9 cellular contexts compared by ENCODE assay signal in genomic region chr10:74008212-74008731, GRCh38. TPM values are rescaled to one million over a fixed set of nuclear protein-coding genes. Genes with fewer than 3 reads are reported as not detected.
DNase-seq lines count a peak whose midpoint lies in the region; ATAC-seq and TF ChIP-seq lines count a peak whose summit lies in the region.
"Had no signal": no experiment of that assay in that cellular context is flagged by ENCODE, and none has a peak within 500 bp of the region (broad histone marks: within the 10 kb centered on the region; RNA-seq: fewer than 3 reads in every experiment).

No MANE protein-coding gene starts in this region.

- peak; percentile 25 to 32 for DNase-seq in Kasumi-1 (lab: John Stamatoyannopoulos, UW)
- peak; percentile 36 for DNase-seq in dermis blood vessel endothelial cell
- DNase-seq in upper lobe of right lung = no peak
- DNase-seq in DMS153 (lab: John Stamatoyannopoulos, UW) = no peak
- no peak for DNase-seq in AML-193 (lab: John Stamatoyannopoulos, UW)
- DNase-seq: GDM1 had no signal

- no peak overlapping the region for H2AFZ ChIP-seq in ACC112 (ENCODE audit: low read length, unreplicated experiment)

- peak; percentile 74 for ATAC-seq in GM19043 (IDR thresholded peaks at IDR 0.05; ENCODE audit: low read depth, unreplicated experiment)
- no peak for ATAC-seq in upper lobe of right lung
- no peak for ATAC-seq in GM19452 (IDR thresholded peaks at IDR 0.05; ENCODE audit: unreplicated experiment)

- intact Hi-C loops in upper lobe of right lung (cut with DNase I) = no loop called here

- H3K9me3 ChIP-seq in upper lobe of right lung = no peaks in the 10 kb centered on the region

- H3K36me3 ChIP-seq in ACC112 (ENCODE audit: insufficient read depth, low read length) (no peaks in the 10 kb centered on the region), upper lobe of right lung (peaks cover 7% of the 10 kb centered on the region)

- H3K4me3 ChIP-seq in ACC112 (ENCODE audit: low read depth, low read length) (peak overlapping the region; percentile 33; the same call in 1 of the 2 replicates), upper lobe of right lung (no peak overlapping the region)

- TF ChIP-seq CTCF in upper lobe of right lung (IDR thresholded peaks at IDR 0.05) = no peak

- peaks cover 80% of the 10 kb centered on the region for H3K79me2 ChIP-seq in ACC112 (ENCODE audit: control insufficient read depth, insufficient read depth, low read length, unreplicated experiment)

- no peaks in the 10 kb centered on the region for H3K27me3 ChIP-seq in ACC112 (ENCODE audit: insufficient read depth, low read length)
- no peaks in the 10 kb centered on the region for H3K27me3 ChIP-seq in upper lobe of right lung

- H3K4me1 ChIP-seq in ACC112 (ENCODE audit: control insufficient read depth, insufficient read depth, low read length, unreplicated experiment) (peaks cover 44% of the 10 kb centered on the region), upper lobe of right lung (peaks cover 38% of the 10 kb centered on the region)

- H3K27ac ChIP-seq in ACC112 (ENCODE audit: low read depth, low read length) = peak overlapping the region; percentile 80
- H3K27ac ChIP-seq in upper lobe of right lung = no peak overlapping the region

RNA-seq across cellular contexts. Expression of gene VCL, which starts 10.4 kb away (rescaled TPM):
- 107 and 163 TPM in 2 replicates for total RNA-seq in dermis blood vessel endothelial cell
- total RNA-seq in upper lobe of right lung = 148 TPM

Comparison
In these comparisons a context has a peak if more than half of its experiments do, and no peak if none do; other contexts are left out.
1. DNase-seq: peak in Kasumi-1 (2 of 2) and dermis blood vessel endothelial cell (single experiment); none in upper lobe of right lung (single experiment), DMS153 (single experiment) and AML-193 (0 of 2).